In genomic region chr2:196925445-196925767, GRCh38 we compare ENCODE assay signal across 8 cellular contexts. TPM values are rescaled to one million over a fixed set of nuclear protein-coding genes. Genes with fewer than 3 reads are reported as not detected.
DNase-seq lines count a peak whose midpoint lies in the region; ATAC-seq and TF ChIP-seq lines count a peak whose summit lies in the region.

No MANE protein-coding gene starts in this region.

- peaks cover 9% of the 10 kb centered on the region for H3K36me3 ChIP-seq in SK-N-MC (ENCODE audit: insufficient read depth, low read length)

- no peaks in the 10 kb centered on the region for H3K9me3 ChIP-seq in SK-N-MC (ENCODE audit: low read depth, low read length)

- H3K27ac ChIP-seq in SK-N-MC, result peak overlapping the region; percentile 81; the same call in 1 of the 2 replicates

- ATAC-seq in HG02938 (IDR thresholded peaks at IDR 0.05; ENCODE audit: unreplicated experiment), result no peak

- peak; percentile 25 for DNase-seq in NCI-H2196 (lab: John Stamatoyannopoulos, UW; ENCODE audit: unreplicated experiment)
- DNase-seq in NCI-H2196 treated with DMSO at 0.1 percent for 48 hours (lab: John Stamatoyannopoulos, UW; ENCODE audit: unreplicated experiment), result no peak
- no peak for DNase-seq in SK-N-MC (ENCODE audit: low read depth, low spot score)
- no peak for DNase-seq in fibroblast of the aortic adventitia (ENCODE audit: low read depth)
- no peak for DNase-seq in skeletal muscle cell (ENCODE audit: low read depth)
- DNase-seq in GM19240 (ENCODE audit: insufficient read length, low spot score), result no peak
- DNase-seq in SK-N-DZ (ENCODE audit: low spot score), result no peak

- H3K9ac ChIP-seq in SK-N-MC (ENCODE audit: insufficient read length), result peak overlapping the region; percentile 78

- H3K4me3 ChIP-seq in SK-N-MC, result peak overlapping the region; percentile 89
- H3K4me3 ChIP-seq in fibroblast of the aortic adventitia (ENCODE audit: low read depth, low read length), result peak overlapping the region; percentile 76
- peak overlapping the region; percentile 98 for H3K4me3 ChIP-seq in skeletal muscle cell (ENCODE audit: low read depth, low read length)

- no peak for TF ChIP-seq CTCF in fibroblast of the aortic adventitia (IDR thresholded peaks at IDR 0.05; ENCODE audit: insufficient read depth, low read length)

RNA-seq across cellular contexts. Expression of gene PGAP1, which starts 1.1 kb away (rescaled TPM):
- total RNA-seq in fibroblast of the aortic adventitia (ENCODE audit: low replicate concordance), result 10.3 and 14.7 TPM in 2 replicates
- 16.2 and 17.3 TPM in 2 replicates for polyA plus RNA-seq in SK-N-DZ (2014; cell fraction: cytosol; rRNA removed)
- polyA plus RNA-seq in SK-N-DZ (2014; cell fraction: nucleus; rRNA removed), result 19.3 and 23.9 TPM in 2 replicates
